ENCODE assay signal across 12 cellular contexts in the genomic region with DNA sequence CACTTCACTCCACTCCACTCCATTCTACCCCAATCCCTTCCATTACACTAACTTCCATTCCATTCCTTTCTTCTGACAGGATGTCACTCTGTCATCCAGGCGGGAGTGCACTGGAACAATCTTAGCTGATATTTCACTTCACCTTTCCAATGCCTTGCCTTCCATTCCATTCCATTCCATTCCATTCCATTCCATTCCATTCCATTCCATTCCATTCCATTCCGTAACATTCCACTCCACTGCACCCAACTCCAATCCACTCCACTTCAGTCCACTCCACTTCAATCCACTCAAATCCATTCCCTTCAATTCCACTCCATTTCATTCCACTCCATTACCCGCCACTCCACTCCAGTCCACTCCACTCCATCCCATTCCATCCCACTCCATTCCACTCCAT.
DNase-seq lines count a peak whose midpoint lies in the region; ATAC-seq and TF ChIP-seq lines count a peak whose summit lies in the region.
"Had no signal": no experiment of that assay in that cellular context is flagged by ENCODE, and none has a peak within 500 bp of the region (broad histone marks: within the 10 kb centered on the region; RNA-seq: fewer than 3 reads in every experiment).

No MANE protein-coding gene starts in this region.

- no peaks in the 10 kb centered on the region for H4K20me1 ChIP-seq in fibroblast of lung (ENCODE audit: control insufficient read depth, extremely low read depth, insufficient read depth, low read length)

- ATAC-seq in T-helper 17 cell = no peak
- ATAC-seq in HG02884 (IDR thresholded peaks at IDR 0.05; ENCODE audit: unreplicated experiment) = no peak
- no peak for ATAC-seq in activated naive CD8-positive, alpha-beta T cell treated with anti-CD3 and anti-CD28 coated beads, Interleukin-2, amount 50 U/mL, for 24 hours
- ATAC-seq: left lung had no signal

- H3K18ac ChIP-seq in neuronal stem cell (ENCODE audit: low read length) = no peak overlapping the region

- H3K27me3 Mint-ChIP-seq in T-helper 17 cell = no peaks in the 10 kb centered on the region
- no peaks in the 10 kb centered on the region for H3K27me3 Mint-ChIP-seq in activated naive CD8-positive, alpha-beta T cell treated with anti-CD3 and anti-CD28 coated beads, Interleukin-2, amount 50 U/mL, for 24 hours

- H2BK5ac ChIP-seq in neuronal stem cell (ENCODE audit: low read length) = no peak overlapping the region

- H2BK12ac ChIP-seq in neuronal stem cell (ENCODE audit: low read length) = no peak overlapping the region

- H3K36me3 ChIP-seq in fibroblast of lung (ENCODE audit: control insufficient read depth, insufficient read depth, low read length) = no peaks in the 10 kb centered on the region
- H3K36me3 ChIP-seq in neuronal stem cell (replicated peaks in 1 of 2; ENCODE audit: control insufficient read depth in 2 of 2, insufficient read depth in 2 of 2, low read length in 2 of 2) = no peaks in the 10 kb centered on the region
- H3K36me3 ChIP-seq: left lung, upper lobe of left lung had no signal

- no peak overlapping the region for H3K14ac ChIP-seq in neuronal stem cell (ENCODE audit: low read length)

- H3K4me2 ChIP-seq in fibroblast of lung (ENCODE audit: extremely low read depth, insufficient read depth, low read length) = no peak overlapping the region
- H3K4me2 ChIP-seq in neuronal stem cell (ENCODE audit: insufficient read depth, low read length, poor library complexity, severe bottlenecking) = no peak overlapping the region

- peaks cover 8% of the 10 kb centered on the region for H3K9me3 Mint-ChIP-seq in activated naive CD8-positive, alpha-beta T cell treated with anti-CD3 and anti-CD28 coated beads, Interleukin-2, amount 50 U/mL, for 24 hours

- H2AFZ ChIP-seq in fibroblast of lung (ENCODE audit: low read length) (no peak overlapping the region), neuronal stem cell (ENCODE audit: low read length) (no peak overlapping the region)

- H3K4me1 Mint-ChIP-seq in T-helper 17 cell = no peaks in the 10 kb centered on the region
- H3K4me1 Mint-ChIP-seq in activated naive CD8-positive, alpha-beta T cell treated with anti-CD3 and anti-CD28 coated beads, Interleukin-2, amount 50 U/mL, for 24 hours = no peaks in the 10 kb centered on the region

- no peaks in the 10 kb centered on the region for H3K79me1 ChIP-seq in neuronal stem cell (ENCODE audit: low read depth, low read length)

- H3K36me3 Mint-ChIP-seq in T-helper 17 cell (ENCODE audit: low read depth) = peaks cover 1% of the 10 kb centered on the region
- peaks cover 7% of the 10 kb centered on the region for H3K36me3 Mint-ChIP-seq in activated naive CD8-positive, alpha-beta T cell treated with anti-CD3 and anti-CD28 coated beads, Interleukin-2, amount 50 U/mL, for 24 hours (ENCODE audit: low read depth)

- no peaks in the 10 kb centered on the region for H3K79me2 ChIP-seq in fibroblast of lung (ENCODE audit: control insufficient read depth, insufficient read depth, low read length)

- no peak overlapping the region for H3K27ac ChIP-seq in fibroblast of lung (ENCODE audit: insufficient read depth, low read length)
- H3K27ac ChIP-seq in neuronal stem cell (replicated peaks; ENCODE audit: low read length) = no peak overlapping the region
- H3K27ac ChIP-seq: left lung, upper lobe of left lung had no signal

- no peak overlapping the region for H4K8ac ChIP-seq in neuronal stem cell (ENCODE audit: low read depth, low read length)

- H2BK120ac ChIP-seq in neuronal stem cell (ENCODE audit: low read depth, low read length) = no peak overlapping the region

- H3K4me3 ChIP-seq in GM12865 (ENCODE audit: low read depth, low read length) (no peak overlapping the region), fibroblast of lung (replicated peaks in 1 of 4; ENCODE audit: control extremely low read depth in 1 of 4, insufficient read depth in 1 of 4, low read depth in 3 of 4, low read length in 4 of 4) (no peak overlapping the region), neuronal stem cell (ENCODE audit: low read length in 2 of 2) (no peak overlapping the region)
- H3K4me3 ChIP-seq: left lung, upper lobe of left lung had no signal

- peak; percentile 75 for DNase-seq in GM12865 (ENCODE audit: low read depth)
- peak; percentile 75 for DNase-seq in RKO (ENCODE audit: low spot score)
- DNase-seq in fibroblast of lung (ENCODE audit: low read depth in 2 of 2) = peak; percentile 84 to 86
- peak; percentile 100 for DNase-seq in neuronal stem cell (ENCODE audit: low spot score)
- DNase-seq in T-helper 17 cell = no peak
- DNase-seq in activated CD4-positive, CD25-positive, alpha-beta regulatory T cell treated with anti-CD3 and anti-CD28 coated beads, Interleukin-2, amount 50 U/mL, for 72 hours = no peak
- DNase-seq in activated naive CD8-positive, alpha-beta T cell treated with anti-CD3 and anti-CD28 coated beads, Interleukin-2, amount 50 U/mL, for 24 hours = no peak
- DNase-seq: DMS 273 treated with DMSO at 0.1 percent for 48 hours, left lung, NCI-H146, upper lobe of left lung had no signal

- H3K9ac ChIP-seq in fibroblast of lung (ENCODE audit: insufficient read depth, low read length) (no peak overlapping the region), neuronal stem cell (ENCODE audit: low read depth, low read length, poor library complexity) (no peak overlapping the region)

- WGBS in neuronal stem cell (ENCODE audit: extremely low coverage in 2 of 2, insufficient read length in 2 of 2, insufficient replicate concordance in 1 of 2), 2 donors = 100% methylated on average over 1 of the region's 3 CpGs

- no peak overlapping the region for H3K4me3 Mint-ChIP-seq in T-helper 17 cell
- H3K4me3 Mint-ChIP-seq in activated naive CD8-positive, alpha-beta T cell treated with anti-CD3 and anti-CD28 coated beads, Interleukin-2, amount 50 U/mL, for 24 hours = no peak overlapping the region

- H3K27me3 ChIP-seq in fibroblast of lung (ENCODE audit: control insufficient read depth, insufficient read depth, low read length) (no peaks in the 10 kb centered on the region), neuronal stem cell (ENCODE audit: control insufficient read depth in 3 of 3, insufficient read depth in 3 of 3, low read depth in 1 of 3, low read length in 3 of 3) (no peaks in the 10 kb centered on the region)
- H3K27me3 ChIP-seq: left lung, upper lobe of left lung had no signal

- H2BK15ac ChIP-seq in neuronal stem cell (ENCODE audit: low read length) = no peak overlapping the region

- no peak overlapping the region for H4K91ac ChIP-seq in neuronal stem cell (ENCODE audit: low read depth, low read length, poor library complexity)

- H3K9me3 ChIP-seq in fibroblast of lung (ENCODE audit: control insufficient read depth, insufficient read depth, low read depth, low read length) (no peaks in the 10 kb centered on the region), neuronal stem cell (replicated peaks in 1 of 2; ENCODE audit: control insufficient read depth in 2 of 2, insufficient read depth in 1 of 2, low read depth in 1 of 2, low read length in 2 of 2) (no peaks in the 10 kb centered on the region), T-helper 17 cell (ENCODE audit: control insufficient read depth, low read length, poor library complexity, severe bottlenecking) (no peaks in the 10 kb centered on the region)
- H3K9me3 ChIP-seq: upper lobe of left lung had no signal

- no peak overlapping the region for H2AK5ac ChIP-seq in neuronal stem cell (ENCODE audit: low read depth, low read length)

- TF ChIP-seq CTCF in GM12865 (IDR thresholded peaks at IDR 0.05; ENCODE audit: insufficient read depth, low read depth, low read length, missing control alignments) (no peak), fibroblast of lung (conservative IDR thresholded peaks at IDR 0.05 in 1 of 2, IDR thresholded peaks at IDR 0.05 in 1 of 2; ENCODE audit: low read depth in 1 of 2, low read length in 2 of 2) (no peak)

- H3K4me1 ChIP-seq in fibroblast of lung (ENCODE audit: control insufficient read depth, extremely low read depth, insufficient read depth, low read length) = no peaks in the 10 kb centered on the region
- no peaks in the 10 kb centered on the region for H3K4me1 ChIP-seq in neuronal stem cell (ENCODE audit: control insufficient read depth in 2 of 2, insufficient read depth in 1 of 2, low read depth in 1 of 2, low read length in 2 of 2)
- H3K4me1 ChIP-seq: left lung, upper lobe of left lung had no signal

- no peak overlapping the region for H3K4ac ChIP-seq in neuronal stem cell (ENCODE audit: low read length)

- H3K23ac ChIP-seq in neuronal stem cell (ENCODE audit: low read depth, low read length, poor library complexity) = no peak overlapping the region

- H3K27ac Mint-ChIP-seq in T-helper 17 cell = no peak overlapping the region
- H3K27ac Mint-ChIP-seq in activated naive CD8-positive, alpha-beta T cell treated with anti-CD3 and anti-CD28 coated beads, Interleukin-2, amount 50 U/mL, for 24 hours = no peak overlapping the region

Comparison
In these comparisons a context has a peak if more than half of its experiments do, and no peak if none do; other contexts are left out.
1. DNase-seq: peak in GM12865 (single experiment), RKO (single experiment), fibroblast of lung (2 of 2) and neuronal stem cell (single experiment); none in T-helper 17 cell (0 of 3), activated CD4-positive, CD25-positive, alpha-beta regulatory T cell treated with anti-CD3 and anti-CD28 coated beads, Interleukin-2, amount 50 U/mL, for 72 hours (single experiment) and activated naive CD8-positive, alpha-beta T cell treated with anti-CD3 and anti-CD28 coated beads, Interleukin-2, amount 50 U/mL, for 24 hours (single experiment).